Comparison of ENCODE assay signal across 10 cellular contexts in genomic region chr6:32982084-32982701, GRCh38. TPM values are rescaled to one million over a fixed set of nuclear protein-coding genes. Genes with fewer than 3 reads are reported as not detected.
DNase-seq lines count a peak whose midpoint lies in the region; ATAC-seq, FAIRE-seq and TF ChIP-seq lines count a peak whose summit lies in the region.
"Had no signal": no experiment of that assay in that cellular context is flagged by ENCODE, and none has a peak within 500 bp of the region (broad histone marks: within the 10 kb centered on the region; RNA-seq: fewer than 3 reads in every experiment).

No MANE protein-coding gene starts in this region.

- H3K27ac ChIP-seq in GM12878 (ENCODE audit: control insufficient read depth, insufficient read depth) (no peak overlapping the region), smooth muscle cell (ENCODE audit: low read depth) (peak overlapping the region; percentile 47), breast epithelium (peak overlapping the region in 1 of 2 donors; percentile 4)
- H3K27ac ChIP-seq: C4-2B had no signal

- no peak for TF ChIP-seq EP300 in GM12878 (IDR thresholded peaks at IDR 0.05; ENCODE audit: borderline replicate concordance in 1 of 2, control insufficient read depth in 1 of 2, low read depth in 2 of 2, low read length in 2 of 2)

- POLR2A ChIA-PET in GM12878 (lab: Charles Lee), result interaction anchor here (0.8 to 1.1 kb wide), 3 partner anchors 8 to 14 kb away, joined by 3 to 5 read pairs (median 3); partner anchors contain the start of gene BRD2

- H3K9ac ChIP-seq in GM12878 (ENCODE audit: control insufficient read depth, insufficient read depth, low read length), result no peak overlapping the region
- H3K9ac ChIP-seq in smooth muscle cell (ENCODE audit: low read depth), result no peak overlapping the region

- in situ Hi-C loops in GM12878 (cut with MboI), result no loop called here

- H3K4me3 ChIP-seq in GM12878 (no peak overlapping the region), smooth muscle cell (no peak overlapping the region), breast epithelium (no peak overlapping the region)

- no peaks in the 10 kb centered on the region for H3K9me3 Mint-ChIP-seq in activated CD8-positive, alpha-beta memory T cell treated with anti-CD3 and anti-CD28 coated beads, Interleukin-2, amount 10 ng/mL, durations not matched to agents 7 days and 5 days (ENCODE audit: low read depth)

- no peak for DNase-seq in activated CD8-positive, alpha-beta memory T cell treated with anti-CD3 and anti-CD28 coated beads, Interleukin-2, amount 10 ng/mL, durations not matched to agents 7 days and 5 days
- DNase-seq in activated CD8-positive, alpha-beta memory T cell treated with anti-CD3 and anti-CD28 coated beads for 24 hours, result no peak
- DNase-seq in NCI-H2196 treated with DMSO at 0.1 percent for 48 hours (lab: John Stamatoyannopoulos, UW; ENCODE audit: unreplicated experiment) (peak; percentile 58), GM12878 (ENCODE audit: low read depth, low spot score) (no peak), smooth muscle cell (lab: John Stamatoyannopoulos, UW; ENCODE audit: unreplicated experiment) (no peak), breast epithelium (ENCODE audit: low spot score in 2 of 2) (no peak)
- DNase-seq: activated gamma-delta T cell had no signal

- H3K4me1 Mint-ChIP-seq in activated CD8-positive, alpha-beta memory T cell treated with anti-CD3 and anti-CD28 coated beads, Interleukin-2, amount 10 ng/mL, durations not matched to agents 7 days and 5 days, result peaks cover 43% of the 10 kb centered on the region

- H3K9me3 ChIP-seq in GM12878 (replicated peaks; ENCODE audit: control insufficient read depth, insufficient read depth, low read length), result no peaks in the 10 kb centered on the region
- H3K9me3 ChIP-seq in smooth muscle cell (replicated peaks; ENCODE audit: low read depth), result no peaks in the 10 kb centered on the region
- H3K9me3 ChIP-seq in breast epithelium, result no peaks in the 10 kb centered on the region

- peaks cover 26 to 33% of the 10 kb centered on the region in 2 experiments for H3K36me3 ChIP-seq in GM12878 (ENCODE audit: control insufficient read depth in 2 of 2, insufficient read depth in 2 of 2, low read length in 1 of 2)
- H3K36me3 ChIP-seq in smooth muscle cell (ENCODE audit: low read depth), result peaks cover 38% of the 10 kb centered on the region
- peaks cover 17% of the 10 kb centered on the region for H3K36me3 ChIP-seq in breast epithelium

- no TSS peak for BruUV-seq in GM12878 (replicated peaks; lab: Mats Ljungman, UMichigan)

- TF ChIP-seq CTCF in GM12878 (IDR thresholded peaks at IDR 0.05 in 2 of 3, conservative IDR thresholded peaks at IDR 0.05 in 1 of 3; ENCODE audit: control insufficient read depth in 2 of 3, extremely low read depth in 1 of 3, insufficient read depth in 1 of 3, low read depth in 3 of 3, low read length in 3 of 3) (no peak), smooth muscle cell (IDR thresholded peaks at IDR 0.05; ENCODE audit: borderline replicate concordance, insufficient read depth, poor library complexity, severe bottlenecking) (no peak), breast epithelium (IDR thresholded peaks at IDR 0.05) (no peak)

- peak; percentile 42; the same call in 1 of the 2 replicates for TF ChIP-seq POLR2A in GM12878 (IDR thresholded peaks at IDR 0.05; ENCODE audit: low read depth, low read length)
- TF ChIP-seq POLR2A in breast epithelium (IDR thresholded peaks at IDR 0.05), result no peak

- peaks cover 61% of the 10 kb centered on the region for H3F3A ChIP-seq in smooth muscle cell (ENCODE audit: low read depth)

- RAD21 ChIA-PET in GM12878 (lab: Charles Lee; ENCODE audit: unreplicated experiment), result interaction anchor here (0.7 to 9.0 kb wide), 9 partner anchors 10 to 144 kb away, joined by 3 to 135 read pairs (median 5); partner anchors contain the start of genes BRD2, HLA-DMB and TAP2

- no peak for FAIRE-seq in GM12878 (lab: Jason Lieb, UNC)

- 58% methylated on average over 8 of the region's 8 CpGs for WGBS in GM12878 (ENCODE audit: insufficient coverage, insufficient replicate concordance, low lambda C conversion rate, missing lambda C conversion rate)
- WGBS in smooth muscle cell (ENCODE audit: low lambda C conversion rate), result 76% methylated on average over 8 of the region's 8 CpGs

- intact Hi-C loops in GM12878 (cut with micrococcal nuclease; ENCODE audit: unreplicated experiment) (no loop called here), breast epithelium (cut with DNase I; ENCODE audit: low total_unique reads) (loop anchor here (5.0 kb wide), 1 partner anchor 105 kb away; no protein-coding TSS in a partner anchor)

- H3K36me3 Mint-ChIP-seq in activated CD8-positive, alpha-beta memory T cell treated with anti-CD3 and anti-CD28 coated beads, Interleukin-2, amount 10 ng/mL, durations not matched to agents 7 days and 5 days, result peaks cover 44% of the 10 kb centered on the region

- no peak for ATAC-seq in activated CD8-positive, alpha-beta memory T cell treated with anti-CD3 and anti-CD28 coated beads, Interleukin-2, amount 10 ng/mL, durations not matched to agents 7 days and 5 days
- peak; percentile 8; the same call in 1 of the 3 replicates for ATAC-seq in GM12878
- no peak for ATAC-seq in GM18520 (IDR thresholded peaks at IDR 0.05; ENCODE audit: unreplicated experiment)
- ATAC-seq in GM21367 (IDR thresholded peaks at IDR 0.05; ENCODE audit: unreplicated experiment), result no peak

- H4K20me1 ChIP-seq in GM12878 (ENCODE audit: control insufficient read depth, insufficient read depth) (peaks cover 10% of the 10 kb centered on the region; the same call in 1 of the 2 replicates), smooth muscle cell (ENCODE audit: low read depth) (peaks cover 73% of the 10 kb centered on the region)

- peak overlapping the region; percentile 55 for H3K27ac Mint-ChIP-seq in activated CD8-positive, alpha-beta memory T cell treated with anti-CD3 and anti-CD28 coated beads, Interleukin-2, amount 10 ng/mL, durations not matched to agents 7 days and 5 days

- no peaks in the 10 kb centered on the region for H3K27me3 Mint-ChIP-seq in activated CD8-positive, alpha-beta memory T cell treated with anti-CD3 and anti-CD28 coated beads, Interleukin-2, amount 10 ng/mL, durations not matched to agents 7 days and 5 days

- no peak for TF ChIP-seq RAD21 in GM12878 (IDR thresholded peaks at IDR 0.05; ENCODE audit: insufficient read depth, low read depth, low read length)

- no peak overlapping the region for H3K4me3 Mint-ChIP-seq in activated CD8-positive, alpha-beta memory T cell treated with anti-CD3 and anti-CD28 coated beads, Interleukin-2, amount 10 ng/mL, durations not matched to agents 7 days and 5 days

- SMC1A ChIA-PET in GM12878 (lab: Charles Lee; ENCODE audit: uncharacterized antibody, unreplicated experiment), result interaction anchor here (0.6 to 9.4 kb wide), 14 partner anchors 9 to 142 kb away, joined by 3 to 195 read pairs (median 19); partner anchors contain the start of genes HLA-DMA and TAP2

- no peak overlapping the region for H2AFZ ChIP-seq in GM12878 (ENCODE audit: control insufficient read depth, low read depth, low read length)
- H2AFZ ChIP-seq in smooth muscle cell (ENCODE audit: low read depth), result no peak overlapping the region

- CTCF ChIA-PET in activated CD8-positive, alpha-beta memory T cell treated with anti-CD3 and anti-CD28 coated beads, Interleukin-2, amount 10 ng/mL, durations not matched to agents 7 days and 5 days (lab: Charles Lee), result interaction anchor here (0.6 to 12.9 kb wide), 8 partner anchors 11 to 144 kb away, joined by 3 to 194 read pairs (median 34); partner anchors contain the start of genes BRD2, HLA-DMA, HLA-DMB and TAP2
- CTCF ChIA-PET in GM12878 (lab: Yijun Ruan, JAX), result interaction anchor here (0.9 to 9.2 kb wide), 11 partner anchors 8 to 144 kb away, joined by 3 to 367 read pairs (median 5); partner anchors contain the start of genes HLA-DMA, HLA-DMB and TAP2

- H3K4me2 ChIP-seq in GM12878 (ENCODE audit: control insufficient read depth, insufficient read depth) (no peak overlapping the region), smooth muscle cell (no peak overlapping the region)

- H3K79me2 ChIP-seq in GM12878 (ENCODE audit: control insufficient read depth, insufficient read depth, low read length), result peaks cover 15% of the 10 kb centered on the region
- peaks cover 30% of the 10 kb centered on the region for H3K79me2 ChIP-seq in smooth muscle cell (ENCODE audit: low read depth)

- no peaks in the 10 kb centered on the region for H3K27me3 ChIP-seq in GM12878 (replicated peaks in 1 of 2; ENCODE audit: control insufficient read depth in 2 of 2, insufficient read depth in 2 of 2, low read length in 1 of 2)
- no peaks in the 10 kb centered on the region for H3K27me3 ChIP-seq in smooth muscle cell (ENCODE audit: low read depth)
- no peaks in the 10 kb centered on the region for H3K27me3 ChIP-seq in breast epithelium

- H3K4me1 ChIP-seq in GM12878 (ENCODE audit: control insufficient read depth, insufficient read depth, low read length) (no peaks in the 10 kb centered on the region; the same call in 1 of the 2 replicates), smooth muscle cell (ENCODE audit: low read depth) (no peaks in the 10 kb centered on the region), breast epithelium (no peaks in the 10 kb centered on the region)

RNA-seq across cellular contexts. Expression of gene BRD2, which starts 13.8 kb away (rescaled TPM):
- 100 to 1,000 TPM; 309 to 336 TPM for total RNA-seq in activated CD8-positive, alpha-beta memory T cell treated with anti-CD3 and anti-CD28 coated beads, Interleukin-2, amount 10 ng/mL, durations not matched to agents 7 days and 5 days
- total RNA-seq in GM12878 (2013; cell fraction: nucleolus; rRNA removed), result 348 and 373 TPM in 2 replicates
- 127 TPM in 2 replicates for total RNA-seq in GM12878 (2014; rRNA removed)
- total RNA-seq in GM12878 (2014; rRNA removed; fragmentation: Illumina TruSeq; extraction: Trizol), result 139 and 145 TPM in 2 replicates
- total RNA-seq in GM12878 (2021), result 160 and 178 TPM in 2 replicates
- 176 TPM for polyA plus RNA-seq in GM12878 (2011; ENCODE audit: low read depth)
- polyA plus RNA-seq in GM12878 (2011; rRNA removed), result 218 and 239 TPM in 2 replicates
- 154 and 169 TPM in 2 replicates for polyA plus RNA-seq in GM12878 (2011; cell fraction: cytosol; rRNA removed)
- polyA plus RNA-seq in GM12878 (2011; cell fraction: nucleus; rRNA removed), result 392 and 411 TPM in 2 replicates
- polyA plus RNA-seq in GM12878 (2012), result 174 and 230 TPM in 2 replicates
- polyA plus RNA-seq in GM12878 (2014; fragmentation: Illumina TruSeq; extraction: Trizol), result 234 and 289 TPM in 2 replicates
- 100 to 1,000 TPM in 1 of 2 experiments, 10 to 100 TPM in 1; 32.2 to 133 TPM for polyA plus RNA-seq in GM12878 (2014; fragmentation: Nextera tagmentation; extraction: Ambion mirVana)
- polyA plus RNA-seq in GM12878 (2014; rRNA removed), result 180 and 181 TPM in 2 replicates
- 100 to 1,000 TPM; 113 to 118 TPM for polyA plus RNA-seq in GM12878 (2016; fragmentation: Nextera tagmentation; extraction: Ambion mirVana)
- 122 and 140 TPM in 2 replicates for polyA minus RNA-seq in GM12878 (2011; rRNA and poly(A)+ RNA removed)
- polyA minus RNA-seq in GM12878 (2011; cell fraction: cytosol; rRNA and poly(A)+ RNA removed), result 51.2 and 63.0 TPM in 2 replicates
- polyA minus RNA-seq in GM12878 (2011; cell fraction: nucleus; rRNA and poly(A)+ RNA removed), result 133 and 197 TPM in 2 replicates
- 205 and 244 TPM in 2 replicates for total RNA-seq in smooth muscle cell
- 162 and 197 TPM in 2 replicates for polyA plus RNA-seq in smooth muscle cell
- total RNA-seq in breast epithelium, result 100 to 1,000 TPM; 111 to 159 (median 122) TPM

RNA-seq across cellular contexts. Expression of gene HLA-DOA, which starts 27.2 kb away (rescaled TPM):
- total RNA-seq in activated CD8-positive, alpha-beta memory T cell treated with anti-CD3 and anti-CD28 coated beads, Interleukin-2, amount 10 ng/mL, durations not matched to agents 7 days and 5 days, result 10 to 100 TPM; 11.8 to 16.7 TPM
- 47.7 and 47.9 TPM in 2 replicates for total RNA-seq in GM12878 (2013; cell fraction: nucleolus; rRNA removed)
- total RNA-seq in GM12878 (2014; rRNA removed), result 99.2 and 108 TPM in 2 replicates
- 64.6 and 69.1 TPM in 2 replicates for total RNA-seq in GM12878 (2014; rRNA removed; fragmentation: Illumina TruSeq; extraction: Trizol)
- total RNA-seq in GM12878 (2021), result 73.3 and 73.5 TPM in 2 replicates
- 45.0 TPM for polyA plus RNA-seq in GM12878 (2011; ENCODE audit: low read depth)
- 31.3 and 46.7 TPM in 2 replicates for polyA plus RNA-seq in GM12878 (2011; rRNA removed)
- polyA plus RNA-seq in GM12878 (2011; cell fraction: cytosol; rRNA removed), result 77.6 and 86.9 TPM in 2 replicates
- polyA plus RNA-seq in GM12878 (2011; cell fraction: nucleus; rRNA removed), result 77.0 and 89.9 TPM in 2 replicates
- polyA plus RNA-seq in GM12878 (2012), result 78.7 and 83.9 TPM in 2 replicates
- polyA plus RNA-seq in GM12878 (2014; fragmentation: Illumina TruSeq; extraction: Trizol), result 69.9 and 79.3 TPM in 2 replicates
- polyA plus RNA-seq in GM12878 (2014; fragmentation: Nextera tagmentation; extraction: Ambion mirVana), result 10 to 100 TPM in 1 of 2 experiments, 1 to 10 TPM in 1; 8.8 to 21.1 TPM
- 99.8 and 104 TPM in 2 replicates for polyA plus RNA-seq in GM12878 (2014; rRNA removed)
- 10 to 100 TPM; 44.9 to 47.6 TPM for polyA plus RNA-seq in GM12878 (2016; fragmentation: Nextera tagmentation; extraction: Ambion mirVana)
- polyA minus RNA-seq in GM12878 (2011; rRNA and poly(A)+ RNA removed), result 45.5 and 61.2 TPM in 2 replicates
- polyA minus RNA-seq in GM12878 (2011; cell fraction: cytosol; rRNA and poly(A)+ RNA removed), result 40.4 and 47.3 TPM in 2 replicates
- polyA minus RNA-seq in GM12878 (2011; cell fraction: nucleus; rRNA and poly(A)+ RNA removed), result 35.9 and 56.4 TPM in 2 replicates
- 0.09 TPM in 1 of 2 replicates, not detected in the other for total RNA-seq in smooth muscle cell
- 0.26 TPM in 1 of 2 replicates, not detected in the other for polyA plus RNA-seq in smooth muscle cell
- 1 to 10 TPM; 2.1 to 5.7 (median 3.3) TPM for total RNA-seq in breast epithelium

RNA-seq across cellular contexts. Expression of gene HLA-DMA, which starts 29.3 kb away (rescaled TPM):
- total RNA-seq in activated CD8-positive, alpha-beta memory T cell treated with anti-CD3 and anti-CD28 coated beads, Interleukin-2, amount 10 ng/mL, durations not matched to agents 7 days and 5 days, result 10 to 100 TPM; 57.9 to 60.9 TPM
- total RNA-seq in GM12878 (2013; cell fraction: nucleolus; rRNA removed), result 110 and 112 TPM in 2 replicates
- total RNA-seq in GM12878 (2014; rRNA removed) (243 and 269 TPM in 2 replicates), GM12878 (2014; rRNA removed; fragmentation: Illumina TruSeq; extraction: Trizol) (170 and 177 TPM in 2 replicates), GM12878 (2021) (182 and 189 TPM in 2 replicates), smooth muscle cell (0.90 and 3.1 TPM in 2 replicates), breast epithelium (10 to 100 TPM; 28.5 to 41.9 (median 30.9) TPM)
- polyA plus RNA-seq in GM12878 (2011; ENCODE audit: low read depth), result 314 TPM
- polyA plus RNA-seq in GM12878 (2011; rRNA removed) (190 and 290 TPM in 2 replicates), GM12878 (2014; fragmentation: Illumina TruSeq; extraction: Trizol) (327 and 354 TPM in 2 replicates), GM12878 (2014; fragmentation: Nextera tagmentation; extraction: Ambion mirVana) (100 to 1,000 TPM; 389 to 552 TPM), GM12878 (2014; rRNA removed) (267 and 279 TPM in 2 replicates), GM12878 (2016; fragmentation: Nextera tagmentation; extraction: Ambion mirVana) (100 to 1,000 TPM; 339 to 378 TPM), smooth muscle cell (4.0 and 4.8 TPM in 2 replicates)
- polyA plus RNA-seq in GM12878 (2011; cell fraction: cytosol; rRNA removed), result 380 and 384 TPM in 2 replicates
- 478 and 610 TPM in 2 replicates for polyA plus RNA-seq in GM12878 (2011; cell fraction: nucleus; rRNA removed)
- polyA plus RNA-seq in GM12878 (2012), result 308 and 348 TPM in 2 replicates
- polyA minus RNA-seq in GM12878 (2011; rRNA and poly(A)+ RNA removed), result 119 and 159 TPM in 2 replicates
- 44.9 and 50.8 TPM in 2 replicates for polyA minus RNA-seq in GM12878 (2011; cell fraction: cytosol; rRNA and poly(A)+ RNA removed)
- 45.2 and 51.5 TPM in 2 replicates for polyA minus RNA-seq in GM12878 (2011; cell fraction: nucleus; rRNA and poly(A)+ RNA removed)

RNA-seq across cellular contexts. Expression of gene HLA-DMB, which starts 41.4 kb away (rescaled TPM):
- 10 to 100 TPM; 22.7 to 31.2 TPM for total RNA-seq in activated CD8-positive, alpha-beta memory T cell treated with anti-CD3 and anti-CD28 coated beads, Interleukin-2, amount 10 ng/mL, durations not matched to agents 7 days and 5 days
- total RNA-seq in GM12878 (2013; cell fraction: nucleolus; rRNA removed), result 54.4 and 59.2 TPM in 2 replicates
- total RNA-seq in GM12878 (2014; rRNA removed), result 141 and 149 TPM in 2 replicates
- 117 and 120 TPM in 2 replicates for total RNA-seq in GM12878 (2014; rRNA removed; fragmentation: Illumina TruSeq; extraction: Trizol)
- total RNA-seq in GM12878 (2021), result 106 and 114 TPM in 2 replicates
- 240 TPM for polyA plus RNA-seq in GM12878 (2011; ENCODE audit: low read depth)
- 140 and 173 TPM in 2 replicates for polyA plus RNA-seq in GM12878 (2011; rRNA removed)
- 172 and 198 TPM in 2 replicates for polyA plus RNA-seq in GM12878 (2011; cell fraction: cytosol; rRNA removed)
- polyA plus RNA-seq in GM12878 (2011; cell fraction: nucleus; rRNA removed), result 112 and 122 TPM in 2 replicates
- 162 and 237 TPM in 2 replicates for polyA plus RNA-seq in GM12878 (2012)
- 136 and 158 TPM in 2 replicates for polyA plus RNA-seq in GM12878 (2014; fragmentation: Illumina TruSeq; extraction: Trizol)
- polyA plus RNA-seq in GM12878 (2014; fragmentation: Nextera tagmentation; extraction: Ambion mirVana), result 100 to 1,000 TPM; 117 to 170 TPM
- 114 and 116 TPM in 2 replicates for polyA plus RNA-seq in GM12878 (2014; rRNA removed)
- polyA plus RNA-seq in GM12878 (2016; fragmentation: Nextera tagmentation; extraction: Ambion mirVana), result 100 to 1,000 TPM; 160 to 168 TPM
- 91.9 and 112 TPM in 2 replicates for polyA minus RNA-seq in GM12878 (2011; rRNA and poly(A)+ RNA removed)
- polyA minus RNA-seq in GM12878 (2011; cell fraction: cytosol; rRNA and poly(A)+ RNA removed), result 22.9 and 33.3 TPM in 2 replicates
- 25.1 and 32.0 TPM in 2 replicates for polyA minus RNA-seq in GM12878 (2011; cell fraction: nucleus; rRNA and poly(A)+ RNA removed)
- total RNA-seq in smooth muscle cell, result not detected in 2 replicates
- polyA plus RNA-seq in smooth muscle cell, result not detected in 2 replicates
- 10 to 100 TPM; 16.4 to 52.0 (median 34.6) TPM for total RNA-seq in breast epithelium
